Comparison of ENCODE assay signal across 9 cellular contexts in genomic region chr16:9901-10665, GRCh38. TPM values are rescaled to one million over a fixed set of nuclear protein-coding genes. Genes with fewer than 3 reads are reported as not detected.
DNase-seq lines count a peak whose midpoint lies in the region; ATAC-seq and TF ChIP-seq lines count a peak whose summit lies in the region.
"Had no signal": no experiment of that assay in that cellular context is flagged by ENCODE, and none has a peak within 500 bp of the region (broad histone marks: within the 10 kb centered on the region; RNA-seq: fewer than 3 reads in every experiment).

No MANE protein-coding gene starts in this region.

- H3F3A ChIP-seq in SK-N-SH (replicated peaks; ENCODE audit: insufficient read depth) = no peaks in the 10 kb centered on the region

- H3K4me3 ChIP-seq in SK-N-SH (ENCODE audit: low read depth in 2 of 2, low read length in 1 of 2) (peak overlapping the region in 1 of 2 experiments; percentile 37; a peak in 2 of 4 replicates), fibroblast of mammary gland (ENCODE audit: control insufficient read depth, low read depth, low read length) (peak overlapping the region; percentile 24), sigmoid colon (no peak overlapping the region)

- 79% methylated on average over 32 of the region's 48 CpGs for WGBS in SK-N-SH (ENCODE audit: low lambda C conversion rate)
- 74 to 76% methylated on average over 48 of the region's 48 CpGs for WGBS in sigmoid colon, 2 donors

- H3K9ac ChIP-seq in SK-N-SH = no peak overlapping the region

- H3K79me2 ChIP-seq in SK-N-SH (ENCODE audit: insufficient read depth) = no peaks in the 10 kb centered on the region

- H2AFZ ChIP-seq in SK-N-SH (ENCODE audit: low read depth) = no peak overlapping the region

- ATAC-seq in SK-N-SH treated with all-trans-retinoic acid at 6 μM for 48 hours = peak; percentile 93
- ATAC-seq in GM18909 (IDR thresholded peaks at IDR 0.05; ENCODE audit: poor library complexity, unreplicated experiment) = no peak

- H3K4me1 ChIP-seq in SK-N-SH (ENCODE audit: control insufficient read depth in 1 of 2, insufficient read depth in 2 of 2, low read depth in 1 of 2, low read length in 1 of 2) (no peaks in the 10 kb centered on the region), sigmoid colon (no peaks in the 10 kb centered on the region)

- H3K36me3 ChIP-seq in SK-N-SH (replicated peaks in 1 of 2; ENCODE audit: control insufficient read depth in 1 of 2, insufficient read depth in 2 of 2, low read length in 1 of 2) (no peaks in the 10 kb centered on the region), sigmoid colon (no peaks in the 10 kb centered on the region)

- no peak overlapping the region for H3K4me2 ChIP-seq in SK-N-SH

- no peak for TF ChIP-seq CTCF in SK-N-SH (IDR thresholded peaks at IDR 0.05)
- TF ChIP-seq CTCF in fibroblast of mammary gland (conservative IDR thresholded peaks at IDR 0.05; ENCODE audit: control insufficient read depth, insufficient read depth, low read depth, low read length) = no peak
- no peak for TF ChIP-seq CTCF in sigmoid colon (IDR thresholded peaks at IDR 0.05)

- no peak for TF ChIP-seq RAD21 in SK-N-SH (IDR thresholded peaks at IDR 0.05; ENCODE audit: low read length)

- CTCF ChIA-PET in SK-N-SH (lab: Yijun Ruan, JAX) = interaction anchor here (0.6 kb wide), 1 partner anchor 86 kb away, joined by 3 read pairs; no protein-coding TSS in a partner anchor

- H3K27me3 ChIP-seq in SK-N-SH (ENCODE audit: insufficient read depth) (no peaks in the 10 kb centered on the region), sigmoid colon (no peaks in the 10 kb centered on the region)

- POLR2A ChIA-PET in SK-N-SH (lab: Yijun Ruan, JAX) = no interaction called here

- intact Hi-C loops in sigmoid colon (cut with DNase I) = no loop called here

- TF ChIP-seq EP300 in SK-N-SH (IDR thresholded peaks at IDR 0.05; ENCODE audit: borderline replicate concordance in 1 of 2, low read depth in 1 of 2, low read length in 1 of 2) = no peak
- TF ChIP-seq EP300 in sigmoid colon (IDR thresholded peaks at IDR 0.05) = no peak

- TF ChIP-seq POLR2A in sigmoid colon (IDR thresholded peaks at IDR 0.05) = no peak

- no peak for DNase-seq in SK-N-SH
- peak; percentile 1 for DNase-seq in RPMI8226
- DNase-seq in fibroblast of mammary gland (ENCODE audit: low read depth) = no peak
- DNase-seq in sigmoid colon = peak; percentile 71
- no peak for DNase-seq in H4 (ENCODE audit: low spot score)
- DNase-seq in glomerular visceral epithelial cell (ENCODE audit: extremely low spot score) = no peak

- no peaks in the 10 kb centered on the region for H4K20me1 ChIP-seq in SK-N-SH (ENCODE audit: insufficient read depth)

- H3K27ac ChIP-seq in SK-N-SH (ENCODE audit: low read depth in 2 of 2, low read length in 1 of 2) = no peak overlapping the region
- no peak overlapping the region for H3K27ac ChIP-seq in sigmoid colon
- H3K27ac ChIP-seq: C4-2B had no signal

- H3K9me3 ChIP-seq in SK-N-SH (no peaks in the 10 kb centered on the region), sigmoid colon (no peaks in the 10 kb centered on the region)

- H3K9me2 ChIP-seq in SK-N-SH = no peaks in the 10 kb centered on the region

TF ChIP-seq in SK-N-SH treated with all-trans-retinoic acid at 6 μM for 48 hours, 23 proteins besides CTCF, POLR2A, EP300 and RAD21:
- no peak for TF ChIP-seq SNAI2 (CRISPR knock-in tag; IDR thresholded peaks at IDR 0.05)
- TF ChIP-seq POU6F1 (CRISPR knock-in tag; IDR thresholded peaks at IDR 0.05; ENCODE audit: borderline replicate concordance, low read depth) = no peak
- TF ChIP-seq ZNF70 (CRISPR knock-in tag; IDR thresholded peaks at IDR 0.05) = no peak
- TF ChIP-seq CSDC2 (CRISPR knock-in tag; IDR thresholded peaks at IDR 0.05) = no peak
- no peak for TF ChIP-seq CREB5 (CRISPR knock-in tag; IDR thresholded peaks at IDR 0.05; ENCODE audit: low read depth)
- TF ChIP-seq TCF4 (CRISPR knock-in tag; IDR thresholded peaks at IDR 0.05; ENCODE audit: borderline replicate concordance) = no peak
- no peak for TF ChIP-seq ZFP30 (CRISPR knock-in tag; IDR thresholded peaks at IDR 0.05)
- no peak for TF ChIP-seq ISL1 (CRISPR knock-in tag; IDR thresholded peaks at IDR 0.05)

TF ChIP-seq in SK-N-SH, 30 proteins besides CTCF, POLR2A, EP300 and RAD21:
- TF ChIP-seq RCOR1 (IDR thresholded peaks at IDR 0.05; ENCODE audit: low read length) = no peak
- TF ChIP-seq IRF3 (IDR thresholded peaks at IDR 0.05; ENCODE audit: low read depth, low read length) = no peak
- no peak for TF ChIP-seq EZH2phosphoT487 (IDR thresholded peaks at IDR 0.05; ENCODE audit: borderline replicate concordance, low read depth)
- no peak for TF ChIP-seq USF1 (IDR thresholded peaks at IDR 0.05; ENCODE audit: borderline replicate concordance, low read depth)
- no peak for TF ChIP-seq REST (IDR thresholded peaks at IDR 0.05; ENCODE audit: low read depth, low read length)
- no peak for TF ChIP-seq TCF12 (IDR thresholded peaks at IDR 0.05)
- TF ChIP-seq FOSL2 (IDR thresholded peaks at IDR 0.05; ENCODE audit: borderline replicate concordance, low read depth) = no peak
- TF ChIP-seq SMC3 (IDR thresholded peaks at IDR 0.05; ENCODE audit: low read depth, low read length) = no peak
- no peak for TF ChIP-seq USF2 (IDR thresholded peaks at IDR 0.05; ENCODE audit: borderline replicate concordance, low read depth, low read length)
- no peak for TF ChIP-seq FOXJ3 (CRISPR knock-in tag; IDR thresholded peaks at IDR 0.05)
- TF ChIP-seq CHD2 (IDR thresholded peaks at IDR 0.05; ENCODE audit: low read length, partially characterized antibody) = no peak

RNA-seq across cellular contexts. Expression of gene POLR3K, which starts 43.3 kb away (rescaled TPM):
- polyA plus RNA-seq in SK-N-SH (2012; rRNA removed) = 43.0 and 54.5 TPM in 2 replicates
- polyA plus RNA-seq in SK-N-SH (2012; cell fraction: cytosol; rRNA removed) = 41.7 and 43.1 TPM in 2 replicates
- 15.9 and 21.8 TPM in 2 replicates for polyA plus RNA-seq in SK-N-SH (2012; cell fraction: nucleus; rRNA removed)
- total RNA-seq in sigmoid colon = 1 to 10 TPM; 1.7 to 6.4 (median 5.0) TPM
- 10 to 100 TPM; 11.4 to 22.1 (median 11.8) TPM for polyA plus RNA-seq in sigmoid colon
- total RNA-seq in H4 (2014; rRNA removed; shearing (Covaris generic)) = 8.3 and 12.5 TPM in 2 replicates

RNA-seq across cellular contexts. Expression of gene SNRNP25, which starts 43.5 kb away (rescaled TPM):
- polyA plus RNA-seq in SK-N-SH (2012; rRNA removed) = 61.9 and 73.4 TPM in 2 replicates
- polyA plus RNA-seq in SK-N-SH (2012; cell fraction: cytosol; rRNA removed) = 64.6 and 70.4 TPM in 2 replicates
- 26.6 and 34.7 TPM in 2 replicates for polyA plus RNA-seq in SK-N-SH (2012; cell fraction: nucleus; rRNA removed)
- total RNA-seq in sigmoid colon = 10 to 100 TPM; 23.0 to 36.5 (median 32.4) TPM
- 10 to 100 TPM; 26.4 to 41.7 (median 38.8) TPM for polyA plus RNA-seq in sigmoid colon
- total RNA-seq in H4 (2014; rRNA removed; shearing (Covaris generic)) = 42.4 and 46.6 TPM in 2 replicates

Comparison
In these comparisons a context has a peak if more than half of its experiments do, and no peak if none do; other contexts are left out.
1. DNase-seq: peak in RPMI8226 (single experiment) and sigmoid colon (single experiment); none in SK-N-SH (single experiment), fibroblast of mammary gland (single experiment), H4 (single experiment) and glomerular visceral epithelial cell (single experiment).